Comparison of ENCODE assay signal across 8 cellular contexts in genomic region chr14:90256354-90257131, GRCh38. TPM values are rescaled to one million over a fixed set of nuclear protein-coding genes. Genes with fewer than 3 reads are reported as not detected.
DNase-seq lines count a peak whose midpoint lies in the region; TF ChIP-seq lines count a peak whose summit lies in the region.

Gene PSMC1 (plus strand): TSS chr14:90256553. CDS start chr14:90256598, 45 bp downstream.

- peak within 1 kb of the TSS; percentile 98 for H2AFZ ChIP-seq in H9 (ENCODE audit: low read length)

- H3T11ph ChIP-seq in H9 (ENCODE audit: low read length) = no peak within 1 kb of the TSS

- peak within 1 kb of the TSS; percentile 27; the same call in 1 of the 2 replicates for H3K4ac ChIP-seq in H9 (ENCODE audit: low read depth, low read length)

- H2BK5ac ChIP-seq in H9 (ENCODE audit: insufficient read length, low read length) = peak within 1 kb of the TSS; percentile 85

- H3K4me3 Mint-ChIP-seq in H9 = peak within 1 kb of the TSS; percentile 92 to 93
- H3K4me3 Mint-ChIP-seq in neural crest cell = peak within 1 kb of the TSS; percentile 95

- H3K23ac ChIP-seq in H9 (ENCODE audit: insufficient read length, low read depth, low read length) = no peak within 1 kb of the TSS

- peak within 1 kb of the TSS; percentile 98 for H3K14ac ChIP-seq in H9 (ENCODE audit: insufficient read depth, low read length)

- DNase-seq in ELR (ENCODE audit: low read depth) (peak; percentile 95), H9 (peak; percentile 90), MG63 (peak; percentile 89), SHP77 treated with DMSO at 0.1 percent for 48 hours (lab: John Stamatoyannopoulos, UW) (peak; percentile 71), foreskin fibroblast (peak; percentile 91 to 96), neural crest cell (ENCODE audit: low read depth, low spot score) (peak; percentile 87)
- DNase-seq in activated effector memory CD4-positive, alpha-beta T cell treated with anti-CD3 and anti-CD28 coated beads, Interleukin-2, amount 50 U/mL, for 16 hours = peak; percentile 95

- H4K91ac ChIP-seq in H9 (ENCODE audit: insufficient read length, low read depth, low read length) = peak within 1 kb of the TSS; percentile 66

- no peak within 1 kb of the TSS for H4K8ac ChIP-seq in H9 (replicated peaks; ENCODE audit: insufficient read length, low read depth, low read length)

- peak within 1 kb of the TSS; percentile 98 for H3K18ac ChIP-seq in H9 (ENCODE audit: insufficient read length, low read depth, low read length)

- H3K36me3 Mint-ChIP-seq in H9 (ENCODE audit: insufficient read depth in 1 of 3, low read depth in 3 of 3) = peaks cover 13 to 28% (median 23%) of the 10 kb centered on the region in 3 experiments
- peaks cover 15% of the 10 kb centered on the region for H3K36me3 Mint-ChIP-seq in neural crest cell (ENCODE audit: low read depth)

- no peaks in the 10 kb centered on the region for H3K79me1 ChIP-seq in H9 (ENCODE audit: insufficient read depth, low read depth, low read length, poor library complexity, severe bottlenecking)

- H3K9ac ChIP-seq in H9 (ENCODE audit: extremely low read depth, insufficient read length, low read length) (peak within 1 kb of the TSS; percentile 95), stomach smooth muscle (ENCODE audit: low read length in 2 of 2) (peak within 1 kb of the TSS; percentile 91 to 95)

- H3K4me1 ChIP-seq in H9 (ENCODE audit: insufficient read depth, low read length) = no peaks in the 10 kb centered on the region
- no peaks in the 10 kb centered on the region for H3K4me1 ChIP-seq in stomach smooth muscle (ENCODE audit: control insufficient read depth, insufficient read depth, low read length)

- H4K5ac ChIP-seq in H9 (ENCODE audit: insufficient read length, low read depth, low read length) = peak within 1 kb of the TSS; percentile 94

- H3K4me1 Mint-ChIP-seq in H9 (peaks cover 10 to 18% of the 10 kb centered on the region in 2 experiments), neural crest cell (peaks cover 29% of the 10 kb centered on the region)

- no peak within 1 kb of the TSS for H2BK120ac ChIP-seq in H9 (ENCODE audit: low read depth, low read length, poor library complexity, severe bottlenecking)

- peak within 1 kb of the TSS; percentile 87 for H3K4me2 ChIP-seq in H9 (ENCODE audit: insufficient read depth, insufficient read length, low read length)

- no peak within 1 kb of the TSS for H2BK20ac ChIP-seq in H9 (ENCODE audit: low read depth, low read length, poor library complexity, severe bottlenecking)

- H3K27ac Mint-ChIP-seq in H9 (peak within 1 kb of the TSS; percentile 91 to 99 (median 98)), neural crest cell (ENCODE audit: unreplicated experiment) (peak within 1 kb of the TSS; percentile 96)

- no peak within 1 kb of the TSS for H2BK12ac ChIP-seq in H9 (ENCODE audit: insufficient read length, low read depth, low read length)

- H3K27me3 ChIP-seq in H9 (ENCODE audit: insufficient read depth, low read length) (no peaks in the 10 kb centered on the region; the same call in 1 of the 2 replicates), MG63 (no peaks in the 10 kb centered on the region), stomach smooth muscle (ENCODE audit: control insufficient read depth in 1 of 2, insufficient read depth in 2 of 2, low read length in 2 of 2) (no peaks in the 10 kb centered on the region)

- TF ChIP-seq CTCF in H9 (conservative IDR thresholded peaks at IDR 0.05) (no peak), foreskin fibroblast (IDR thresholded peaks at IDR 0.05; ENCODE audit: low read depth, low read length) (no peak), neural crest cell (conservative IDR thresholded peaks at IDR 0.05) (no peak)

- H3K9me3 Mint-ChIP-seq in H9 = no peaks in the 10 kb centered on the region; a peak in 1 of 5 replicates
- H3K9me3 Mint-ChIP-seq in neural crest cell = no peaks in the 10 kb centered on the region

- H3K36me3 ChIP-seq in MG63 (peaks cover 31% of the 10 kb centered on the region), stomach smooth muscle (ENCODE audit: control insufficient read depth in 2 of 2, insufficient read depth in 2 of 2, low read length in 2 of 2) (peaks cover 10% of the 10 kb centered on the region in 2 donors)

- no peak within 1 kb of the TSS for H3K27ac ChIP-seq in H9 (ENCODE audit: insufficient read length, low read depth, low read length)
- peak within 1 kb of the TSS; percentile 62 for H3K27ac ChIP-seq in stomach smooth muscle (ENCODE audit: low read length)

- peak within 1 kb of the TSS; percentile 95 for H3K4me3 ChIP-seq in MG63
- H3K4me3 ChIP-seq in foreskin fibroblast (ENCODE audit: low read depth in 1 of 2, low read length in 2 of 2) = peak within 1 kb of the TSS; percentile 96 to 98
- peak within 1 kb of the TSS; percentile 94 to 98 for H3K4me3 ChIP-seq in stomach smooth muscle (ENCODE audit: low read length in 2 of 2)

- peak within 1 kb of the TSS; percentile 99; the same call in 1 of the 2 replicates for H2BK15ac ChIP-seq in H9 (ENCODE audit: low read depth, low read length)

- H3K56ac ChIP-seq in H9 (ENCODE audit: insufficient read length, low read depth, low read length) = no peak within 1 kb of the TSS

- WGBS in H9 (ENCODE audit: extremely low coverage, insufficient read length, low lambda C conversion rate) = no CpG with 5 or more reads among the region's 55 CpGs

- H3K79me2 ChIP-seq in H9 (ENCODE audit: insufficient read depth, low read length) = peaks cover 12% of the 10 kb centered on the region; the same call in 1 of the 2 replicates

- no peaks in the 10 kb centered on the region for H4K20me1 ChIP-seq in H9 (ENCODE audit: control insufficient read depth, insufficient read depth, insufficient read length)

- H2AK5ac ChIP-seq in H9 (ENCODE audit: insufficient read length, low read length) = no peak within 1 kb of the TSS

- H3K27me3 Mint-ChIP-seq in H9 (ENCODE audit: low read depth) (peaks cover 38% of the 10 kb centered on the region), neural crest cell (ENCODE audit: low read depth) (peaks cover 36% of the 10 kb centered on the region)

- H3K9me3 ChIP-seq in H9 (ENCODE audit: control insufficient read depth, low read depth, low read length) (no peaks in the 10 kb centered on the region), MG63 (no peaks in the 10 kb centered on the region), stomach smooth muscle (ENCODE audit: control insufficient read depth in 2 of 2, low read length in 2 of 2) (no peaks in the 10 kb centered on the region)

- peaks cover 6% of the 10 kb centered on the region for H3K23me2 ChIP-seq in H9 (ENCODE audit: insufficient read length, low read depth, low read length, poor library complexity, severe bottlenecking)

RNA-seq across cellular contexts. Expression of gene PSMC1, which starts in this region (rescaled TPM):
- total RNA-seq in H9 (2021) (97.3 and 113 TPM in 2 replicates), neural crest cell (105 and 114 TPM in 2 replicates)
- 135 and 215 TPM in 2 replicates for total RNA-seq in MG63 (2014; rRNA removed; shearing (Covaris generic); ENCODE audit: low replicate concordance)
